ENCODE assay signal across 13 cellular contexts in the genomic region with DNA sequence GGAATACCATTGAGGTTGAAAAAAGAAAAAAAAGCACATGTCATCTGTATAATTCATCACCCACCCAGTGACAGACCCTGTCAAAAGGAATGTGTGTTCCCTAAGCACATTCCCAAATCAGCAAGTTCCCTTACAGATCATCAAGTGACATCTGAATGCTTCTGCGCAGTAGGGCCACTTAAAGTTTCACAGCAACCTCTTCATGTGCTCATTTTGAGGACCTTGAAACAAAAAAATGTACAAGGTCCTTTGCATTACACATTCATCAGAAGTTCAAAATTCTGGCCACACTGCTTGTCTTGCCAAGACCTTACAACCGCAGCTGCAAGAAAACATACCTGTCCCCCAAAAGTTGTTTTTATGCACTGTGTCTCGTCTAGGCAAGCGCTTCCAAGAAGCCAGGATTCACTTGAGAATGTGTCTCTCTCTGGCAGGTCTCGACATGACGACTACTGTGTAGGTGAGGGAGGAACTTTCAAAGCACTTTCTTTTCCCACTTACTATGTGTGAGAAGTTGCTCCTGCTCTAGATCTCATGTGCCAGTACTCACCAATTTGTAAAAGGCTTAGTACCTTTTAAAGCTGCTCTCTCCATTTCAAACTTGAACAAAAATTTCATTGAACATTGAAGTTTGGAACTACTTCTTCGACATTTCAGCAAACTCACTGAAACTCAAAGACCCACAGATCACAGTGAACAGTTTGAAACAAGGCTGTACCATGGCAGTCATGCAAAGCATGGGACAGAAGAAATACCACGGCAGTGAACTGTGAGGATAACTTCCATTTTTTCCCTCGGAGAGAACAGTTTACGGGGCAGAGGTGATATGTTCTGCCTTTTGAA. TPM values are rescaled to one million over a fixed set of nuclear protein-coding genes. Genes with fewer than 3 reads are reported as not detected.
A peak's percentile ranks its signal among the peaks of the same experiment; 100 is the strongest.
DNase-seq lines count a peak whose midpoint lies in the region; TF ChIP-seq lines count a peak whose summit lies in the region.
"Had no signal": no experiment of that assay in that cellular context is flagged by ENCODE, and none has a peak within 500 bp of the region (broad histone marks: within the 10 kb centered on the region; RNA-seq: fewer than 3 reads in every experiment).

No MANE protein-coding gene starts in this region.

- H3K27ac ChIP-seq in OCI-LY7 (ENCODE audit: low read depth, low read length, poor library complexity, severe bottlenecking) (peak overlapping the region; percentile 26), trophoblast cell (ENCODE audit: low read depth, low read length) (no peak overlapping the region), Karpas-422 (ENCODE audit: low read length) (no peak overlapping the region)
- H3K27ac ChIP-seq: upper lobe of left lung had no signal

- H3K9ac ChIP-seq in trophoblast cell (ENCODE audit: low read length) (peak overlapping the region; percentile 28), Karpas-422 (ENCODE audit: low read length) (no peak overlapping the region)

- H3K9me2 ChIP-seq in OCI-LY7 (ENCODE audit: insufficient read depth, low read length) (no peaks in the 10 kb centered on the region), Karpas-422 (replicated peaks; ENCODE audit: insufficient read depth, low read length) (no peaks in the 10 kb centered on the region)

- CTCF ChIA-PET in OCI-LY7 (lab: Charles Lee; ENCODE audit: unreplicated experiment), result no interaction called here

- H4K20me1 ChIP-seq in OCI-LY7 (ENCODE audit: insufficient read depth, low read length) (peaks cover 55% of the 10 kb centered on the region), Karpas-422 (ENCODE audit: insufficient read depth, low read depth, low read length) (peaks cover 68% of the 10 kb centered on the region)

- peak overlapping the region; percentile 42 for H3K27ac Mint-ChIP-seq in activated CD4-positive, alpha-beta T cell treated with anti-CD3 and anti-CD28 coated beads, Interleukin-2, amount 10 ng/mL, durations not matched to agents 24 days and 14 days

- H3K36me3 Mint-ChIP-seq in activated CD4-positive, alpha-beta T cell treated with anti-CD3 and anti-CD28 coated beads, Interleukin-2, amount 10 ng/mL, durations not matched to agents 24 days and 14 days (ENCODE audit: low read depth), result peaks cover 86% of the 10 kb centered on the region

- peaks cover 10% of the 10 kb centered on the region for H3K79me1 ChIP-seq in trophoblast cell (ENCODE audit: low read length)

- H4K8ac ChIP-seq in trophoblast cell (ENCODE audit: low read depth, low read length), result no peak overlapping the region

- H3K14ac ChIP-seq in trophoblast cell (ENCODE audit: low read length), result no peak overlapping the region

- H3K18ac ChIP-seq in trophoblast cell (ENCODE audit: low read length), result no peak overlapping the region

- no peak overlapping the region for H2BK12ac ChIP-seq in trophoblast cell (ENCODE audit: low read length)

- H3K4me1 ChIP-seq in OCI-LY7 (ENCODE audit: insufficient read depth, low read length, poor library complexity, severe bottlenecking), result peaks cover 72% of the 10 kb centered on the region
- H3K4me1 ChIP-seq in trophoblast cell (ENCODE audit: control insufficient read depth in 1 of 2, insufficient read depth in 2 of 2, low read length in 2 of 2), result peaks cover under 1 to 2% of the 10 kb centered on the region in 2 experiments
- peaks cover 80% of the 10 kb centered on the region for H3K4me1 ChIP-seq in Karpas-422 (ENCODE audit: low read length)

- H3K36me3 ChIP-seq in OCI-LY7 (ENCODE audit: insufficient read depth, low read length), result peaks cover 84% of the 10 kb centered on the region
- H3K36me3 ChIP-seq in trophoblast cell (ENCODE audit: control insufficient read depth in 1 of 2, insufficient read depth in 2 of 2, low read length in 2 of 2), result peaks cover 7 to 39% of the 10 kb centered on the region in 2 experiments
- H3K36me3 ChIP-seq in Karpas-422 (ENCODE audit: insufficient read depth, low read length), result peaks cover 69% of the 10 kb centered on the region

- H4K91ac ChIP-seq in trophoblast cell (ENCODE audit: low read depth, low read length), result no peak overlapping the region

- no peaks in the 10 kb centered on the region for H3K27me3 Mint-ChIP-seq in activated CD4-positive, alpha-beta T cell treated with anti-CD3 and anti-CD28 coated beads, Interleukin-2, amount 10 ng/mL, durations not matched to agents 24 days and 14 days

- H3K4me2 ChIP-seq in OCI-LY7 (ENCODE audit: low read length) (no peak overlapping the region), trophoblast cell (ENCODE audit: low read length) (no peak overlapping the region), Karpas-422 (ENCODE audit: low read depth, low read length, poor library complexity, severe bottlenecking) (no peak overlapping the region)

- no TSS peak for BruUV-seq in OCI-LY7 (replicated peaks; lab: Mats Ljungman, UMichigan)

- no peak overlapping the region for H3K23ac ChIP-seq in trophoblast cell (ENCODE audit: low read length)

- no peaks in the 10 kb centered on the region for H3K9me3 Mint-ChIP-seq in activated CD4-positive, alpha-beta T cell treated with anti-CD3 and anti-CD28 coated beads, Interleukin-2, amount 10 ng/mL, durations not matched to agents 24 days and 14 days

- intact Hi-C loops in activated CD4-positive, alpha-beta T cell treated with anti-CD3 and anti-CD28 coated beads, Interleukin-2, amount 10 ng/mL, durations not matched to agents 24 days and 14 days (cut with micrococcal nuclease), result loop anchor here (10.0 kb wide), 2 partner anchors 474 to 476 kb away; a partner anchor contains a TSS
- intact Hi-C loops in OCI-LY7 (cut with micrococcal nuclease; ENCODE audit: unreplicated experiment), result no loop called here

- no peak overlapping the region for H3K4ac ChIP-seq in trophoblast cell (ENCODE audit: low read depth, low read length)

- H2AFZ ChIP-seq in OCI-LY7 (ENCODE audit: low read length) (no peak overlapping the region), trophoblast cell (ENCODE audit: insufficient read depth, low read length, poor library complexity) (no peak overlapping the region), Karpas-422 (ENCODE audit: low read length) (no peak overlapping the region)

- H2BK120ac ChIP-seq in trophoblast cell (ENCODE audit: insufficient read depth, low read length, poor library complexity), result no peak overlapping the region

- H3K79me2 ChIP-seq in OCI-LY7 (ENCODE audit: insufficient read depth, low read depth, low read length) (peaks cover 79% of the 10 kb centered on the region), trophoblast cell (ENCODE audit: control insufficient read depth, insufficient read depth, low read length, poor library complexity) (peaks cover 16% of the 10 kb centered on the region), Karpas-422 (ENCODE audit: low read length) (peaks cover 42% of the 10 kb centered on the region)

- H3K27me3 ChIP-seq in trophoblast cell (ENCODE audit: insufficient read depth, low read length) (no peaks in the 10 kb centered on the region), Karpas-422 (ENCODE audit: low read length) (no peaks in the 10 kb centered on the region)
- H3K27me3 ChIP-seq: upper lobe of left lung had no signal

- no peak for TF ChIP-seq CTCF in OCI-LY7 (conservative IDR thresholded peaks at IDR 0.05; ENCODE audit: low read length)

- POLR2A ChIA-PET in OCI-LY7 (lab: Charles Lee), result no interaction called here

- H2BK5ac ChIP-seq in trophoblast cell (ENCODE audit: low read depth, low read length, poor library complexity), result no peak overlapping the region

- H3K4me3 ChIP-seq in OCI-LY7 (ENCODE audit: low read depth, low read length, poor library complexity, severe bottlenecking), result no peak overlapping the region
- H3K4me3 ChIP-seq in trophoblast cell (ENCODE audit: low read depth, low read length), result no peak overlapping the region
- no peak overlapping the region for H3K4me3 ChIP-seq in Karpas-422 (ENCODE audit: low read length)

- peaks cover 68% of the 10 kb centered on the region for H3K4me1 Mint-ChIP-seq in activated CD4-positive, alpha-beta T cell treated with anti-CD3 and anti-CD28 coated beads, Interleukin-2, amount 10 ng/mL, durations not matched to agents 24 days and 14 days

- WGBS in trophoblast cell (ENCODE audit: extremely low coverage, insufficient coverage, insufficient read length), result no CpG with 5 or more reads among the region's 10 CpGs

- H3K9me3 ChIP-seq in OCI-LY7 (ENCODE audit: low read length), result no peaks in the 10 kb centered on the region
- no peaks in the 10 kb centered on the region for H3K9me3 ChIP-seq in trophoblast cell (ENCODE audit: insufficient read depth, low read depth, low read length)
- no peaks in the 10 kb centered on the region for H3K9me3 ChIP-seq in Karpas-422 (ENCODE audit: low read length)
- H3K9me3 ChIP-seq: upper lobe of left lung had no signal

- H4K12ac ChIP-seq in trophoblast cell (ENCODE audit: low read depth, low read length), result no peak overlapping the region

- DNase-seq in activated CD4-positive, alpha-beta T cell treated with anti-CD3 and anti-CD28 coated beads, Interleukin-2, amount 10 ng/mL, durations not matched to agents 24 days and 14 days, result peak; percentile 64
- DNase-seq in activated CD4-positive, alpha-beta T cell treated with anti-CD3 and anti-CD28 coated beads, Interleukin-2, amount 50 U/mL, for 4 hours, result no peak
- no peak for DNase-seq in OCI-LY7 (ENCODE audit: low spot score)
- peak; percentile 6 for DNase-seq in dermis blood vessel endothelial cell
- DNase-seq in trophoblast cell, result peak in 1 of 2 donors; percentile 42
- DNase-seq in HuH-7.5 (ENCODE audit: low spot score), result no peak
- DNase-seq in Karpas-422, result no peak
- no peak for DNase-seq in cerebellum (ENCODE audit: low spot score)
- DNase-seq: cerebellar nuclear complex, NCI-H1092 treated with DMSO at 0.1 percent for 48 hours, NCI-H524 treated with DMSO at 0.1 percent for 48 hours, upper lobe of left lung had no signal

- no peak overlapping the region for H3K4me3 Mint-ChIP-seq in activated CD4-positive, alpha-beta T cell treated with anti-CD3 and anti-CD28 coated beads, Interleukin-2, amount 10 ng/mL, durations not matched to agents 24 days and 14 days

- H2AK5ac ChIP-seq in trophoblast cell (ENCODE audit: low read length), result no peak overlapping the region

RNA-seq across cellular contexts. Expression of a gene that starts 4.3 kb away (rescaled TPM):
- 36.3 and 37.1 TPM in 2 replicates for total RNA-seq in activated CD4-positive, alpha-beta T cell treated with anti-CD3 and anti-CD28 coated beads, Interleukin-2, amount 10 ng/mL, durations not matched to agents 24 days and 14 days
- 22.9 and 31.4 TPM in 2 replicates for total RNA-seq in OCI-LY7 (2014; rRNA removed; shearing (Covaris generic))
- total RNA-seq in OCI-LY7 (2022), result 51.1 and 54.4 TPM in 2 replicates
- 5.9 and 8.7 TPM in 2 replicates for total RNA-seq in dermis blood vessel endothelial cell
- polyA plus RNA-seq in trophoblast cell (2013), result 7.7 and 8.4 TPM in 2 replicates
- total RNA-seq in Karpas-422 (2014; rRNA removed; shearing (Covaris generic); ENCODE audit: low replicate concordance), result 18.6 and 25.3 TPM in 2 replicates
- 12.9 TPM for total RNA-seq in cerebellum

RNA-seq across cellular contexts. Expression of a gene that starts 4.9 kb away (rescaled TPM):
- total RNA-seq in activated CD4-positive, alpha-beta T cell treated with anti-CD3 and anti-CD28 coated beads, Interleukin-2, amount 10 ng/mL, durations not matched to agents 24 days and 14 days, result 844 and 861 TPM in 2 replicates
- 362 and 461 TPM in 2 replicates for total RNA-seq in OCI-LY7 (2014; rRNA removed; shearing (Covaris generic))
- total RNA-seq in OCI-LY7 (2022), result 815 and 857 TPM in 2 replicates
- 520 and 574 TPM in 2 replicates for total RNA-seq in dermis blood vessel endothelial cell
- 580 and 586 TPM in 2 replicates for polyA plus RNA-seq in trophoblast cell (2013)
- 369 and 432 TPM in 2 replicates for total RNA-seq in Karpas-422 (2014; rRNA removed; shearing (Covaris generic); ENCODE audit: low replicate concordance)
- 380 TPM for total RNA-seq in cerebellum

RNA-seq across cellular contexts. Expression of a gene that starts 5.6 kb away (rescaled TPM):
- total RNA-seq in activated CD4-positive, alpha-beta T cell treated with anti-CD3 and anti-CD28 coated beads, Interleukin-2, amount 10 ng/mL, durations not matched to agents 24 days and 14 days, result 42.9 and 48.3 TPM in 2 replicates
- total RNA-seq in OCI-LY7 (2014; rRNA removed; shearing (Covaris generic)), result 62.7 and 87.9 TPM in 2 replicates
- total RNA-seq in OCI-LY7 (2022) (89.6 and 101 TPM in 2 replicates), dermis blood vessel endothelial cell (16.1 and 23.1 TPM in 2 replicates), cerebellum (107 TPM)
- polyA plus RNA-seq in trophoblast cell (2013), result 36.1 and 37.4 TPM in 2 replicates
- total RNA-seq in Karpas-422 (2014; rRNA removed; shearing (Covaris generic); ENCODE audit: low replicate concordance), result 42.2 and 62.1 TPM in 2 replicates

RNA-seq across cellular contexts. Expression of a gene that starts 52.2 kb away (rescaled TPM):
- total RNA-seq in activated CD4-positive, alpha-beta T cell treated with anti-CD3 and anti-CD28 coated beads, Interleukin-2, amount 10 ng/mL, durations not matched to agents 24 days and 14 days, result 0.28 TPM in 1 of 2 replicates, not detected in the other
- 68.7 and 73.6 TPM in 2 replicates for total RNA-seq in OCI-LY7 (2014; rRNA removed; shearing (Covaris generic))
- total RNA-seq in OCI-LY7 (2022), result 92.2 and 101 TPM in 2 replicates
- total RNA-seq in dermis blood vessel endothelial cell, result 2.7 and 3.2 TPM in 2 replicates
- 0.18 and 0.29 TPM in 2 replicates for polyA plus RNA-seq in trophoblast cell (2013)
- 104 and 156 TPM in 2 replicates for total RNA-seq in Karpas-422 (2014; rRNA removed; shearing (Covaris generic); ENCODE audit: low replicate concordance)
- total RNA-seq in cerebellum, result 3.0 TPM
- total RNA-seq: SK-MEL-5 had no signal

Comparison
In these comparisons a context has a peak if more than half of its experiments do, and no peak if none do; other contexts are left out.
1. DNase-seq: peak in activated CD4-positive, alpha-beta T cell treated with anti-CD3 and anti-CD28 coated beads, Interleukin-2, amount 10 ng/mL, durations not matched to agents 24 days and 14 days (single experiment) and dermis blood vessel endothelial cell (single experiment); none in activated CD4-positive, alpha-beta T cell treated with anti-CD3 and anti-CD28 coated beads, Interleukin-2, amount 50 U/mL, for 4 hours (0 of 2), OCI-LY7 (single experiment), HuH-7.5 (single experiment), Karpas-422 (single experiment) and cerebellum (single experiment).